ENCODE assay signal across 1 cellular context in genomic region chr9:125613156-125613555, GRCh38.
TF ChIP-seq lines count a peak whose summit lies in the region.

No MANE protein-coding gene starts in this region.

TF ChIP-seq in GM23338, 12 proteins besides CTCF, POLR2A, EP300 and RAD21 (continued from another document):
- TF ChIP-seq REST (IDR thresholded peaks at IDR 0.05; ENCODE audit: unreplicated experiment) (no peak), CREB1 (CRISPR knock-in tag; IDR thresholded peaks at IDR 0.05; ENCODE audit: low read depth) (no peak), ZNF462 (CRISPR knock-in tag; IDR thresholded peaks at IDR 0.05) (no peak), ZNF114 (CRISPR knock-in tag; IDR thresholded peaks at IDR 0.05) (no peak)
